ENCODE assay signal across 1 cellular context in the genomic region with DNA sequence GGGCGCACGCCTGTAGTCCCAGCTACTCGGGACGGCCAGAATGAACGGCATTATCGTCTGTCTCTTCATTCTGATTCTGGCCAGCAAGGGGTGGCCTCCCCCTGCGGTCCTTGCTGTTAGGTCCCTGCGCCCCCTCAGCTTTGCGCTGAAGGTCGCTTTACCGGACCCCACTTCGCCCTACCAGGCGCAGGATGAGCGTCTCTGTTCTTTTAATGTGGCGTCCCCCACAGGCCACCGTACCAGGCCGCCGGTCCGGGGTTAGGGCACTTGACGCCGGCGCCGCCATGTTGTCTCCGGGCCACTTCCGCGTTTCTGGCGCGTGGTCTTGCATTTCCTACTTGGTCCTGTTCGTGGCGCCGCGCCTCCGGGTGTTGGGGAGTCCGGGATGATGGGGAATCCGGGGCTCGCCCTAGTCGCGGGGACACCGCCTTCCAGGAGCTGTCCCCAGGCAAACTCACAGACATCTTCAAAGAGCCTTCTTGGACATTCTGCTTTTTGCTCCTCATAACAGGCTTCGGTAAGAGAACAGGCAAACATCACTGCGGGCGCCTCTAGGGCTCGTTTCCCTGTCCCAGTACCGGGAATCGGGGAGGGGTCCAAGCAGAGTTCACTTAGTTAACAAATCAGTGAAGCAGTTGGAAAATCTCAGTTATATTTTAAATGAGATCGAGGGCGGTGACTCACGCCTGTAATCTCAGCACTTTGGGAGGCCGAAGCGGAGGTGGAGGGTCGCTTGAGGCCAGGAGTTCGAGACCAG.
TF ChIP-seq lines count a peak whose summit lies in the region.

No MANE protein-coding gene starts in this region.

TF ChIP-seq in K562, 482 proteins besides CTCF, POLR2A, EP300 and RAD21 (continued from another document):
- TF ChIP-seq ZBTB40 (IDR thresholded peaks at IDR 0.05), result peak; percentile 38; the same call in 1 of the 2 replicates
- no peak for TF ChIP-seq ZBTB40 (CRISPR knock-in tag; IDR thresholded peaks at IDR 0.05)
- no peak for TF ChIP-seq SRF (CRISPR knock-in tag; IDR thresholded peaks at IDR 0.05)
- peak; percentile 69; the same call in 1 of the 2 replicates for TF ChIP-seq RB1 (IDR thresholded peaks at IDR 0.05; ENCODE audit: low read depth)
- peak; percentile 59 to 73 for TF ChIP-seq FOXK2 (conservative IDR thresholded peaks at IDR 0.05 in 1 of 2, IDR thresholded peaks at IDR 0.05 in 1 of 2; ENCODE audit: low read depth in 2 of 2)
- no peak for TF ChIP-seq HNRNPH1 (optimal IDR thresholded peaks at IDR 0.05; ENCODE audit: low read depth, low read length)
- TF ChIP-seq ZNF384 (IDR thresholded peaks at IDR 0.05; ENCODE audit: low read depth, low read length), result no peak
- TF ChIP-seq CBX1 (IDR thresholded peaks at IDR 0.05; ENCODE audit: low read depth), result peak; percentile 45; the same call in 1 of the 2 replicates
